Comparison of ENCODE assay signal across 8 cellular contexts in genomic region chr12:54390668-54391551, GRCh38. TPM values are rescaled to one million over a fixed set of nuclear protein-coding genes. Genes with fewer than 3 reads are reported as not detected.
DNase-seq lines count a peak whose midpoint lies in the region; ATAC-seq and TF ChIP-seq lines count a peak whose summit lies in the region.

No MANE protein-coding gene starts in this region.

- intact Hi-C loops in mammary epithelial cell (cut with micrococcal nuclease): no loop called here

- peak overlapping the region; percentile 99 for H3K4me2 ChIP-seq in mammary epithelial cell (ENCODE audit: insufficient read depth, low read depth, low read length)

- no peaks in the 10 kb centered on the region for H3K9me3 Mint-ChIP-seq in memory B cell

- H3K36me3 ChIP-seq in WERI-Rb-1: peaks cover 27% of the 10 kb centered on the region
- H3K36me3 ChIP-seq in mammary epithelial cell (ENCODE audit: insufficient read depth, low read length): peaks cover 12% of the 10 kb centered on the region

- CTCF ChIA-PET in mammary epithelial cell (lab: Charles Lee; ENCODE audit: low non-redundant PET): interaction anchor here (0.6 to 1.1 kb wide), 2 partner anchors 9 to 21 kb away, joined by 4 to 5 read pairs; no protein-coding TSS in a partner anchor

- peak overlapping the region; percentile 93 for H3K4me3 ChIP-seq in WERI-Rb-1 (ENCODE audit: low read depth, low read length)
- H3K4me3 ChIP-seq in mammary epithelial cell (replicated peaks in 1 of 3; ENCODE audit: insufficient read depth in 1 of 3, low read depth in 2 of 3, low read length in 3 of 3): peak overlapping the region; percentile 75 to 92 (median 88)

- H3K27ac Mint-ChIP-seq in memory B cell: peak overlapping the region; percentile 1

- H3K79me2 ChIP-seq in mammary epithelial cell (ENCODE audit: insufficient read depth, low read length): peaks cover 61% of the 10 kb centered on the region

- 0% methylated on average over 4 of the region's 51 CpGs for WGBS in mammary epithelial cell (ENCODE audit: low coverage, missing lambda C conversion rate)

- peak; percentile 57 for ATAC-seq in GM18907 (IDR thresholded peaks at IDR 0.05; ENCODE audit: unreplicated experiment)
- peak; percentile 91 for ATAC-seq in memory B cell (ENCODE audit: low read depth)
- ATAC-seq in GM18517 (IDR thresholded peaks at IDR 0.05; ENCODE audit: unreplicated experiment): no peak

- TSS peak; percentile 6 for BruUV-seq in mammary epithelial cell (replicated peaks; lab: Mats Ljungman, UMichigan)

- DNase-seq in NCI-H1105 (lab: John Stamatoyannopoulos, UW): peak; percentile 24
- DNase-seq in WERI-Rb-1: peak; percentile 91
- DNase-seq in mammary epithelial cell: peak; percentile 68
- DNase-seq in memory B cell (ENCODE audit: low spot score in 2 of 2): peak; percentile 55 to 63
- peak; percentile 23 to 32 for DNase-seq in stimulated activated CD8-positive, alpha-beta memory T cell treated with anti-CD3 and anti-CD28 coated beads, Interleukin-7, amount 100 ng/mL, for 1 hour (ENCODE audit: low read depth in 2 of 2)
- DNase-seq in NCI-H446 (lab: John Stamatoyannopoulos, UW): no peak

- in situ Hi-C loops in mammary epithelial cell (cut with MboI; ENCODE audit: low sequenced_read_pairs in 2 of 2): no loop called here

- peak; percentile 65 for TF ChIP-seq CTCF in WERI-Rb-1 (IDR thresholded peaks at IDR 0.05; ENCODE audit: low read depth, low read length)
- peak in 1 of 2 donors; percentile 48 for TF ChIP-seq CTCF in mammary epithelial cell (conservative IDR thresholded peaks at IDR 0.05 in 1 of 2, IDR thresholded peaks at IDR 0.05 in 1 of 2; ENCODE audit: extremely low read depth in 1 of 2, insufficient read depth in 1 of 2, low read depth in 1 of 2, low read length in 2 of 2)

- peaks cover 69% of the 10 kb centered on the region for H3K4me1 ChIP-seq in mammary epithelial cell (ENCODE audit: insufficient read depth, low read length)

- dilution Hi-C loops in mammary epithelial cell (cut with HindIII; ENCODE audit: low sequenced_read_pairs): loop anchor here (5.0 kb wide), 1 partner anchor 46 kb away; no protein-coding TSS in a partner anchor

- H3K27ac ChIP-seq in WERI-Rb-1 (peak overlapping the region; percentile 99), mammary epithelial cell (ENCODE audit: insufficient read depth, low read depth, low read length) (peak overlapping the region; percentile 61)

- H3K9me3 ChIP-seq in WERI-Rb-1 (ENCODE audit: severe bottlenecking): no peaks in the 10 kb centered on the region
- no peaks in the 10 kb centered on the region for H3K9me3 ChIP-seq in mammary epithelial cell (replicated peaks; ENCODE audit: insufficient read depth, low read length)

- peak overlapping the region; percentile 92 for H3K4me3 Mint-ChIP-seq in memory B cell

- peak overlapping the region; percentile 64 for H2AFZ ChIP-seq in mammary epithelial cell (ENCODE audit: low read depth, low read length)

- peak overlapping the region; percentile 65 for H3K9ac ChIP-seq in mammary epithelial cell (ENCODE audit: insufficient read depth, low read length)

- no peaks in the 10 kb centered on the region for H3K27me3 Mint-ChIP-seq in memory B cell

- H3K4me1 Mint-ChIP-seq in memory B cell: peaks cover 33% of the 10 kb centered on the region

- H4K20me1 ChIP-seq in mammary epithelial cell (ENCODE audit: insufficient read depth, low read length): no peaks in the 10 kb centered on the region

- no peaks in the 10 kb centered on the region for H3K36me3 Mint-ChIP-seq in memory B cell

- H3K27me3 ChIP-seq in WERI-Rb-1 (ENCODE audit: insufficient read depth, low read depth, severe bottlenecking) (no peaks in the 10 kb centered on the region), mammary epithelial cell (ENCODE audit: insufficient read depth, low read length) (no peaks in the 10 kb centered on the region)

RNA-seq across cellular contexts. Expression of gene ZNF385A, which starts 6.4 kb away (rescaled TPM):
- total RNA-seq in mammary epithelial cell: 100 to 1,000 TPM in 1 of 2 donors, 10 to 100 TPM in 1; 16.0 to 102 TPM
- 11.7 TPM for polyA plus RNA-seq in mammary epithelial cell
- polyA minus RNA-seq in mammary epithelial cell: 124 TPM

RNA-seq across cellular contexts. Expression of gene GPR84, which starts 26.6 kb away (rescaled TPM):
- under 1 TPM; 0.17 to 0.33 TPM for total RNA-seq in mammary epithelial cell
- 0.11 TPM for polyA plus RNA-seq in mammary epithelial cell
- polyA minus RNA-seq in mammary epithelial cell: not detected

RNA-seq across cellular contexts. Expression of gene ITGA5, which starts 28.2 kb away (rescaled TPM):
- total RNA-seq in mammary epithelial cell: 100 to 1,000 TPM in 1 of 2 donors, 10 to 100 TPM in 1; 74.2 to 128 TPM
- 119 TPM for polyA plus RNA-seq in mammary epithelial cell
- 238 TPM for polyA minus RNA-seq in mammary epithelial cell

Comparison
In these comparisons a context has a peak if more than half of its experiments do, and no peak if none do; other contexts are left out.
1. DNase-seq: peak in NCI-H1105 (single experiment), WERI-Rb-1 (single experiment), mammary epithelial cell (single experiment), memory B cell (2 of 2) and stimulated activated CD8-positive, alpha-beta memory T cell treated with anti-CD3 and anti-CD28 coated beads, Interleukin-7, amount 100 ng/mL, for 1 hour (2 of 2); none in NCI-H446 (0 of 2).